Comparison of ENCODE assay signal across 15 cellular contexts in genomic region chr2:196372276-196372809, GRCh38.
A peak's percentile ranks its signal among the peaks of the same experiment; 100 is the strongest.
DNase-seq lines count a peak whose midpoint lies in the region; ATAC-seq and TF ChIP-seq lines count a peak whose summit lies in the region.
"Had no signal": no experiment of that assay in that cellular context is flagged by ENCODE, and none has a peak within 500 bp of the region (broad histone marks: within the 10 kb centered on the region; RNA-seq: fewer than 3 reads in every experiment).

No MANE protein-coding gene starts in this region.

- WGBS in esophagus muscularis mucosa: 46% methylated on average over 3 of the region's 3 CpGs

- H3K27ac ChIP-seq in esophagus muscularis mucosa (replicated peaks in 1 of 4) (peak overlapping the region; percentile 21 to 51 (median 43)), subcutaneous abdominal adipose tissue (ENCODE audit: low read depth, low read length) (peak overlapping the region; percentile 22)

- DNase-seq in astrocyte of the spinal cord (ENCODE audit: low read depth, low spot score): peak; percentile 13
- no peak for DNase-seq in esophagus muscularis mucosa (ENCODE audit: extremely low spot score)
- DNase-seq in lung microvascular endothelial cell (ENCODE audit: low read depth in 2 of 2): peak; percentile 45 to 84
- DNase-seq in ACHN: no peak
- no peak for DNase-seq in retina
- DNase-seq in cortex of kidney (lab: John Stamatoyannopoulos, UW): no peak
- DNase-seq: CD4-positive, alpha-beta T cell; DMS79 treated with DMSO at 0.1 percent for 48 hours; GOT3; NCI-H1436; NCI-H2107; NCI-H345; NCI-H526 treated with DMSO at 0.1 percent for 48 hours had no signal

- no peaks in the 10 kb centered on the region for H3K27me3 ChIP-seq in esophagus muscularis mucosa
- H3K27me3 ChIP-seq in subcutaneous abdominal adipose tissue (ENCODE audit: control insufficient read depth in 5 of 5, insufficient read depth in 4 of 5, low read length in 5 of 5): no peaks in the 10 kb centered on the region

- no peak for ATAC-seq in GM21528 (IDR thresholded peaks at IDR 0.05; ENCODE audit: low FRiP score, unreplicated experiment)

- no peak for TF ChIP-seq POLR2A in esophagus muscularis mucosa (IDR thresholded peaks at IDR 0.05; ENCODE audit: low read depth)

- peaks cover 0 to 16% (median 0%) of the 10 kb centered on the region in 4 donors for H3K9me3 ChIP-seq in esophagus muscularis mucosa
- peaks cover 0 to 3% (median 2%) of the 10 kb centered on the region in 5 donors for H3K9me3 ChIP-seq in subcutaneous abdominal adipose tissue (ENCODE audit: control insufficient read depth in 5 of 5, low read length in 5 of 5)

- TF ChIP-seq CTCF in astrocyte of the spinal cord (IDR thresholded peaks at IDR 0.05; ENCODE audit: low read depth, low read length) (no peak), esophagus muscularis mucosa (IDR thresholded peaks at IDR 0.05) (no peak)

- intact Hi-C loops in esophagus muscularis mucosa (cut with DNase I): no loop called here

- in situ Hi-C loops in astrocyte of the spinal cord (cut with HindIII; ENCODE audit: low sequenced_read_pairs) (no loop called here), ACHN (cut with HindIII; ENCODE audit: low pct_ligation_motif_present, low pct_unique_long_range_greater_than_20kb, low sequenced_read_pairs) (no loop called here)

- peak overlapping the region in 1 of 5 donors; percentile 18 for H3K9ac ChIP-seq in subcutaneous abdominal adipose tissue (ENCODE audit: low read length in 5 of 5)

- H3K4me1 ChIP-seq in esophagus muscularis mucosa: peaks cover 14 to 19% (median 17%) of the 10 kb centered on the region in 4 donors
- H3K4me1 ChIP-seq in subcutaneous abdominal adipose tissue (ENCODE audit: control insufficient read depth in 5 of 5, insufficient read depth in 5 of 5, low read length in 5 of 5): peaks cover 0 to 11% (median 0%) of the 10 kb centered on the region in 5 donors

- H3K4me3 ChIP-seq in astrocyte of the spinal cord (ENCODE audit: low read depth, low read length): no peak overlapping the region
- no peak overlapping the region for H3K4me3 ChIP-seq in esophagus muscularis mucosa
- no peak overlapping the region for H3K4me3 ChIP-seq in subcutaneous abdominal adipose tissue (ENCODE audit: low read depth in 1 of 5, low read length in 5 of 5)

- TF ChIP-seq EP300 in esophagus muscularis mucosa (IDR thresholded peaks at IDR 0.05): no peak

- H3K36me3 ChIP-seq in esophagus muscularis mucosa (no peaks in the 10 kb centered on the region), subcutaneous abdominal adipose tissue (ENCODE audit: control insufficient read depth in 5 of 5, insufficient read depth in 5 of 5, low read length in 5 of 5) (no peaks in the 10 kb centered on the region)

Comparison
In these comparisons a context has a peak if more than half of its experiments do, and no peak if none do; other contexts are left out.
1. DNase-seq: peak in astrocyte of the spinal cord (single experiment) and lung microvascular endothelial cell (2 of 2); none in esophagus muscularis mucosa (single experiment), ACHN (single experiment), retina (single experiment) and cortex of kidney (single experiment).